Comparison of ENCODE assay signal across 9 cellular contexts in genomic region chr14:73662439-73663056, GRCh38. TPM values are rescaled to one million over a fixed set of nuclear protein-coding genes. Genes with fewer than 3 reads are reported as not detected.
DNase-seq lines count a peak whose midpoint lies in the region; ATAC-seq and TF ChIP-seq lines count a peak whose summit lies in the region.
"Had no signal": no experiment of that assay in that cellular context is flagged by ENCODE, and none has a peak within 500 bp of the region (broad histone marks: within the 10 kb centered on the region; RNA-seq: fewer than 3 reads in every experiment).

No MANE protein-coding gene starts in this region.

- H3K4me3 ChIP-seq in Peyer's patch: no peak overlapping the region
- H3K4me3 ChIP-seq: BLaER1 had no signal

- no peaks in the 10 kb centered on the region for H3K9me3 ChIP-seq in Peyer's patch
- H3K9me3 ChIP-seq: BLaER1 had no signal

- no peak for TF ChIP-seq POLR2A in Peyer's patch (IDR thresholded peaks at IDR 0.05)

- H3K4me1 ChIP-seq in Peyer's patch: no peaks in the 10 kb centered on the region
- H3K4me1 ChIP-seq: BLaER1 had no signal

- no peaks in the 10 kb centered on the region for H3K36me3 ChIP-seq in Peyer's patch

- H3K27ac ChIP-seq in Peyer's patch: no peak overlapping the region
- H3K27ac ChIP-seq: BLaER1 had no signal

- peak in 4 of 6 experiments; percentile 10 to 34 (median 27) for TF ChIP-seq CTCF in Peyer's patch (IDR thresholded peaks at IDR 0.05)

- H3K27me3 ChIP-seq in Peyer's patch: no peaks in the 10 kb centered on the region
- H3K27me3 ChIP-seq: BLaER1 had no signal

- DNase-seq in NCI-H146 (lab: John Stamatoyannopoulos, UW) (peak; percentile 1), NCI-H146 treated with DMSO at 0.1 percent for 48 hours (lab: John Stamatoyannopoulos, UW; ENCODE audit: unreplicated experiment) (no peak), Peyer's patch (no peak), fibroblast of peridontal ligament (ENCODE audit: extremely low read depth) (peak; percentile 94), smooth muscle cell of the brain vasculature (ENCODE audit: low read depth, low spot score) (peak; percentile 43), NCI-H526 (lab: John Stamatoyannopoulos, UW) (no peak)

- ATAC-seq in HG03565 (IDR thresholded peaks at IDR 0.05; ENCODE audit: unreplicated experiment): no peak
- ATAC-seq in GM19351 (IDR thresholded peaks at IDR 0.05; ENCODE audit: unreplicated experiment): no peak

RNA-seq across cellular contexts. Expression of gene DNAL1, which starts 17.8 kb away (rescaled TPM):
- 1 to 10 TPM; 1.7 to 7.6 (median 4.6) TPM for total RNA-seq in Peyer's patch

RNA-seq across cellular contexts. Expression of gene ACOT6, which starts 50.2 kb away (rescaled TPM):
- not detected for total RNA-seq in Peyer's patch

RNA-seq across cellular contexts. Expression of gene PNMA1, which starts 51.6 kb away (rescaled TPM):
- total RNA-seq in Peyer's patch: 10 to 100 TPM in 1 of 4 donors, 1 to 10 TPM in 3; 4.4 to 11.6 (median 7.0) TPM

Comparison
In these comparisons a context has a peak if more than half of its experiments do, and no peak if none do; other contexts are left out.
1. DNase-seq: peak in NCI-H146 (single experiment), fibroblast of peridontal ligament (single experiment) and smooth muscle cell of the brain vasculature (single experiment); none in NCI-H146 treated with DMSO at 0.1 percent for 48 hours (single experiment), Peyer's patch (0 of 3) and NCI-H526 (0 of 2).